In genomic region chr22:27629908-27630733, GRCh38 we compare ENCODE assay signal across 22 cellular contexts.
DNase-seq lines count a peak whose midpoint lies in the region; ATAC-seq, FAIRE-seq and TF ChIP-seq lines count a peak whose summit lies in the region.
"Had no signal": no experiment of that assay in that cellular context is flagged by ENCODE, and none has a peak within 500 bp of the region (broad histone marks: within the 10 kb centered on the region; RNA-seq: fewer than 3 reads in every experiment).

No MANE protein-coding gene starts in this region.

- 60% methylated on average over 8 of the region's 21 CpGs for WGBS in HepG2 (ENCODE audit: low lambda C conversion rate)
- 69% methylated on average over 2 of the region's 21 CpGs for WGBS in right lobe of liver (ENCODE audit: insufficient coverage, low coverage, low lambda C conversion rate, missing lambda C conversion rate)
- no CpG with 5 or more reads among the region's 21 CpGs for WGBS in mesendoderm (ENCODE audit: extremely low coverage, insufficient coverage, low lambda C conversion rate)

- POLR2A ChIA-PET in HepG2 (lab: Yijun Ruan, JAX), result no interaction called here

- H3F3A ChIP-seq in MM.1S (ENCODE audit: insufficient read depth, low read length), result no peaks in the 10 kb centered on the region

- FAIRE-seq in HepG2 (lab: Jason Lieb, UNC), result no peak
- FAIRE-seq in frontal cortex (lab: Jason Lieb, UNC), result no peak

- H3K36me3 ChIP-seq in HepG2 (replicated peaks in 1 of 2; ENCODE audit: control insufficient read depth in 1 of 2, insufficient read depth in 2 of 2, low read length in 2 of 2) (no peaks in the 10 kb centered on the region), right lobe of liver (no peaks in the 10 kb centered on the region), mesendoderm (ENCODE audit: control insufficient read depth, insufficient read depth, low read length) (no peaks in the 10 kb centered on the region), MM.1S (replicated peaks; ENCODE audit: insufficient read depth, low read length) (no peaks in the 10 kb centered on the region)
- H3K36me3 ChIP-seq: HAP-1 had no signal

- no peak overlapping the region for H3K27ac ChIP-seq in HepG2 (ENCODE audit: extremely low read length, insufficient read depth, low read length)
- H3K27ac ChIP-seq in right lobe of liver, result no peak overlapping the region
- H3K27ac ChIP-seq in mesendoderm (ENCODE audit: low read depth, low read length), result no peak overlapping the region
- no peak overlapping the region for H3K27ac ChIP-seq in MM.1S (ENCODE audit: low read length)
- H3K27ac ChIP-seq: C4-2B, KMS-11 had no signal

- H3K4ac ChIP-seq in mesendoderm (ENCODE audit: low read depth, low read length), result no peak overlapping the region

- peak overlapping the region; percentile 5 for H3K56ac ChIP-seq in mesendoderm (ENCODE audit: low read length)

- H3K9ac ChIP-seq in HepG2 (ENCODE audit: insufficient read depth, low read depth, low read length) (no peak overlapping the region), mesendoderm (ENCODE audit: low read length) (no peak overlapping the region), MM.1S (ENCODE audit: low read length) (no peak overlapping the region)
- H3K9ac ChIP-seq: KMS-11, SK-N-SH had no signal

- H3K23ac ChIP-seq in mesendoderm (ENCODE audit: low read length), result no peak overlapping the region

- H3K27me3 ChIP-seq in HepG2 (ENCODE audit: control insufficient read depth in 1 of 2, insufficient read depth in 2 of 2, low read length in 2 of 2) (no peaks in the 10 kb centered on the region), right lobe of liver (no peaks in the 10 kb centered on the region), mesendoderm (ENCODE audit: insufficient read depth, low read length, poor library complexity) (no peaks in the 10 kb centered on the region), MM.1S (replicated peaks; ENCODE audit: insufficient read depth, low read length) (peaks cover 37% of the 10 kb centered on the region)

- DNase-seq in HepG2 (ENCODE audit: low spot score), result no peak
- DNase-seq in right lobe of liver, result no peak
- DNase-seq in chondrocyte (ENCODE audit: low spot score), result peak; percentile 79
- DNase-seq in mesendoderm, result no peak
- no peak for DNase-seq in epidermal melanocyte (ENCODE audit: insufficient read length, low spot score)
- DNase-seq in MM.1S, result no peak
- DNase-seq in frontal cortex (ENCODE audit: low spot score in 2 of 2), result no peak
- DNase-seq: 8988T; AML-193; CD8-positive, alpha-beta memory T cell; GF-D8; NCI-H1105 treated with DMSO at 0.1 percent for 48 hours; NCI-H2081; NCI-H2171 treated with DMSO at 0.1 percent for 48 hours; NK-92 treated with Interleukin-12 subunit alpha and Interleukin-12 subunit beta, amount 100 ng/mL, for 24 hours; SIG-M5; SK-N-SH had no signal

- H3K4me1 ChIP-seq in HepG2 (ENCODE audit: insufficient read depth, low read length) (peaks cover 46% of the 10 kb centered on the region), right lobe of liver (no peaks in the 10 kb centered on the region), mesendoderm (ENCODE audit: control insufficient read depth, low read depth, low read length) (peaks cover 2% of the 10 kb centered on the region), MM.1S (ENCODE audit: low read length) (no peaks in the 10 kb centered on the region)
- H3K4me1 ChIP-seq: HAP-1 had no signal

- CTCF ChIA-PET in HepG2 (lab: Yijun Ruan, JAX; ENCODE audit: low intra/inter-chr PET ratio, low total read pairs), result no interaction called here

- no TSS peak for BruUV-seq in HepG2 (replicated peaks; lab: Mats Ljungman, UMichigan)

- no peak overlapping the region for H2AFZ ChIP-seq in HepG2 (ENCODE audit: low read length)
- H2AFZ ChIP-seq in MM.1S (ENCODE audit: low read length), result no peak overlapping the region

- no peak overlapping the region for H3K4me2 ChIP-seq in HepG2 (ENCODE audit: low read depth, low read length)
- H3K4me2 ChIP-seq in mesendoderm (ENCODE audit: low read length), result no peak overlapping the region
- H3K4me2 ChIP-seq in MM.1S (ENCODE audit: low read depth, low read length), result no peak overlapping the region
- H3K4me2 ChIP-seq: KMS-11, SK-N-SH had no signal

- no peak overlapping the region for H4K8ac ChIP-seq in mesendoderm (ENCODE audit: low read depth, low read length)

- H3K9me3 ChIP-seq in HepG2 (ENCODE audit: low read length) (no peaks in the 10 kb centered on the region), right lobe of liver (no peaks in the 10 kb centered on the region), MM.1S (replicated peaks; ENCODE audit: insufficient read depth, low read length) (no peaks in the 10 kb centered on the region)
- H3K9me3 ChIP-seq: HAP-1, SK-N-SH had no signal

- H3K4me3 Mint-ChIP-seq in chondrocyte (ENCODE audit: unreplicated experiment), result no peak overlapping the region
- H3K4me3 Mint-ChIP-seq: CD8-positive, alpha-beta memory T cell had no signal

- H3K79me1 ChIP-seq in mesendoderm (ENCODE audit: low read length), result no peaks in the 10 kb centered on the region

- H2BK15ac ChIP-seq in mesendoderm (replicated peaks; ENCODE audit: low read depth), result no peak overlapping the region

- no peak overlapping the region for H3K27ac Mint-ChIP-seq in chondrocyte (ENCODE audit: unreplicated experiment)
- H3K27ac Mint-ChIP-seq: CD8-positive, alpha-beta memory T cell had no signal

- H4K20me1 ChIP-seq in HepG2 (ENCODE audit: insufficient read depth, low read length) (no peaks in the 10 kb centered on the region), MM.1S (ENCODE audit: insufficient read depth, low read length) (no peaks in the 10 kb centered on the region)

- TF ChIP-seq EP300 in HepG2 (IDR thresholded peaks at IDR 0.05; ENCODE audit: low read depth in 2 of 2, low read length in 2 of 2) (no peak), HepG2 (CRISPR knock-in tag; IDR thresholded peaks at IDR 0.05; ENCODE audit: borderline replicate concordance) (no peak)

- no peaks in the 10 kb centered on the region for H3K27me3 Mint-ChIP-seq in chondrocyte (ENCODE audit: low read depth)

- no peaks in the 10 kb centered on the region for H3K9me3 Mint-ChIP-seq in chondrocyte (ENCODE audit: low read depth)

- no peak for TF ChIP-seq RAD21 in HepG2 (CRISPR knock-in tag; IDR thresholded peaks at IDR 0.05)

- H3K79me2 ChIP-seq in HepG2 (ENCODE audit: insufficient read depth, low read length) (no peaks in the 10 kb centered on the region), mesendoderm (ENCODE audit: control insufficient read depth, insufficient read depth, low read length) (no peaks in the 10 kb centered on the region), MM.1S (ENCODE audit: low read length) (no peaks in the 10 kb centered on the region)

- no peak for ATAC-seq in HepG2
- ATAC-seq in right lobe of liver, result no peak
- ATAC-seq in GM18502 (IDR thresholded peaks at IDR 0.05; ENCODE audit: poor library complexity, unreplicated experiment), result no peak
- ATAC-seq: Panc1 had no signal

- H3K4me1 Mint-ChIP-seq in chondrocyte (ENCODE audit: low read depth), result peaks cover 8% of the 10 kb centered on the region
- H3K4me1 Mint-ChIP-seq: CD8-positive, alpha-beta memory T cell had no signal

- no peak for TF ChIP-seq POLR2A in HepG2 (IDR thresholded peaks at IDR 0.05; ENCODE audit: insufficient read depth in 1 of 2, low read depth in 2 of 2, low read length in 2 of 2)
- no peak for TF ChIP-seq POLR2A in right lobe of liver (IDR thresholded peaks at IDR 0.05)

- no peak overlapping the region for H3K18ac ChIP-seq in mesendoderm (ENCODE audit: low read length)

- H4K5ac ChIP-seq in mesendoderm (ENCODE audit: low read length), result no peak overlapping the region

- TF ChIP-seq CTCF in HepG2 (CRISPR knock-in tag; IDR thresholded peaks at IDR 0.05), result no peak
- TF ChIP-seq CTCF in right lobe of liver (IDR thresholded peaks at IDR 0.05), result no peak
- TF ChIP-seq CTCF in chondrocyte (IDR thresholded peaks at IDR 0.05), result no peak
- no peak for TF ChIP-seq CTCF in MM.1S (IDR thresholded peaks at IDR 0.05; ENCODE audit: low read length)

- H2BK5ac ChIP-seq in mesendoderm (ENCODE audit: low read length), result no peak overlapping the region

- in situ Hi-C loops in HepG2 (cut with HindIII; ENCODE audit: extremely low pct_ligation_motif_present, low pct_unique_long_range_greater_than_20kb), result no loop called here

- no peaks in the 10 kb centered on the region for H3K36me3 Mint-ChIP-seq in chondrocyte (ENCODE audit: low read depth)
- H3K36me3 Mint-ChIP-seq: CD8-positive, alpha-beta memory T cell had no signal

- intact Hi-C loops in HepG2 (cut with micrococcal nuclease; ENCODE audit: unreplicated experiment) (loop anchor here (5.0 kb wide), 2 partner anchors 172 to 223 kb away; partner anchors contain the start of gene MN1), right lobe of liver (cut with DNase I) (no loop called here)

- no peaks in the 10 kb centered on the region for H3K9me2 ChIP-seq in MM.1S (replicated peaks; ENCODE audit: insufficient read depth, low read length)
- H3K9me2 ChIP-seq: SK-N-SH had no signal

- no peak overlapping the region for H2AK5ac ChIP-seq in mesendoderm (ENCODE audit: low read length)

- H3K4me3 ChIP-seq in HepG2 (replicated peaks in 1 of 3; ENCODE audit: insufficient read depth in 1 of 3, low read depth in 2 of 3, low read length in 3 of 3) (no peak overlapping the region), right lobe of liver (no peak overlapping the region), mesendoderm (ENCODE audit: low read length) (no peak overlapping the region), MM.1S (ENCODE audit: low read length) (no peak overlapping the region)
- H3K4me3 ChIP-seq: HAP-1 had no signal

- H2BK120ac ChIP-seq in mesendoderm (ENCODE audit: low read depth, low read length), result no peak overlapping the region

TF ChIP-seq in HepG2, 621 proteins besides CTCF, POLR2A, EP300 and RAD21:
- TF ChIP-seq ZNF629 (CRISPR knock-in tag; conservative IDR thresholded peaks at IDR 0.05), result peak; percentile 63; the same call in 1 of the 2 replicates
- no peak for TF ChIP-seq ZMYM4 (CRISPR knock-in tag; IDR thresholded peaks at IDR 0.05)
